Comparison of ENCODE assay signal across 1 cellular context in the genomic region with DNA sequence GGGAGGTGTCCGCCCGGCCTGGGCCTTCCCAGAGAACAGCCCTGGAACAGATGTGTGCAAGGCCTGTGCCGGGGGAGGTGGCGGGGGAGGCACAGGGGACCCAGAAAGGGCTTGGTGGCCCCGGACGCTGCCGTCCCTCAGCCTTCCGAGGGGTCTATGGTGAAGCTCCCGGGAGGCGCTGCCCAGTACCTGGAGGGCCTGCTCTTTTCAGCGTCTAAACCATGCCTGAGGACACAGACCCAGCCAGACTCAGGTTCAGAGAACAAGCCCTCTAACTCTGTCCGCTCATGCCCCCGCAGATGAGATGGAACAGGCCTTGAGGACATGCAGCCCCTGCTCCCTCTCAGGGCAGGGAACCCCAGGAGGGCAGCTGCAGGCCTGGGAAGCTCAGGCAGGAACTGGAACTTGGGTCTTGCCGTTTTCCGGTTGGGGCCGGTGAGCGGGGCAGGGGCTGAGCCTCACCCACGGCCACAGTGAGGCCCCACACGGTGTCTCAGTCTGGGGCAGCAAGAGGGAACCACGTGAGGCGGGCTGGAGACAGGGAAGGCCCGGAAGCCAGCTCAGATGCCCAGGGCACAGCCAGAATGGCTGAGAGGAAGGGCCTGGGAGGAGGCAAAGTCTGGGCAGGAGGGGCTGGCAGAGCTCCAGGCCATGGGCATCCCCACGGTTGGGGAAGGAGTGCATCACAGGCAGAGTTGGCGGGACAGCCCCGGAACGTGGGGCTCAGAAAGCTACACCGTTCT.
TF ChIP-seq lines count a peak whose summit lies in the region.

No MANE protein-coding gene starts in this region.

TF ChIP-seq in HepG2, 621 proteins besides CTCF, POLR2A, EP300 and RAD21 (continued from another document and continues in another):
- TF ChIP-seq, protein P1, sequence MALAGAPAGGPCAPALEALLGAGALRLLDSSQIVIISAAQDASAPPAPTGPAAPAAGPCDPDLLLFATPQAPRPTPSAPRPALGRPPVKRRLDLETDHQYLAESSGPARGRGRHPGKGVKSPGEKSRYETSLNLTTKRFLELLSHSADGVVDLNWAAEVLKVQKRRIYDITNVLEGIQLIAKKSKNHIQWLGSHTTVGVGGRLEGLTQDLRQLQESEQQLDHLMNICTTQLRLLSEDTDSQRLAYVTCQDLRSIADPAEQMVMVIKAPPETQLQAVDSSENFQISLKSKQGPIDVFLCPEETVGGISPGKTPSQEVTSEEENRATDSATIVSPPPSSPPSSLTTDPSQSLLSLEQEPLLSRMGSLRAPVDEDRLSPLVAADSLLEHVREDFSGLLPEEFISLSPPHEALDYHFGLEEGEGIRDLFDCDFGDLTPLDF (CRISPR knock-in tag; IDR thresholded peaks at IDR 0.05): no peak; the same call in 1 of the 2 replicates
- TF ChIP-seq ZNF256 (CRISPR knock-in tag; conservative IDR thresholded peaks at IDR 0.05) (0 out of 2 replicates have a peak, but pooled peaks have one; percentile 81), TCF7 (IDR thresholded peaks at IDR 0.05; ENCODE audit: low read depth) (no peak), MTF1 (CRISPR knock-in tag; IDR thresholded peaks at IDR 0.05) (no peak; the same call in 1 of the 2 replicates), ZNF629 (CRISPR knock-in tag; conservative IDR thresholded peaks at IDR 0.05) (0 out of 2 replicates have a peak, but pooled peaks have one; percentile 19), PHF21A (CRISPR knock-in tag; IDR thresholded peaks at IDR 0.05) (0 out of 2 replicates have a peak, but pooled peaks have one; percentile 31), ZBTB38 (CRISPR knock-in tag; IDR thresholded peaks at IDR 0.05) (peak; percentile 85), CCAR2 (optimal IDR thresholded peaks at IDR 0.05; ENCODE audit: low read depth, low read length) (peak; percentile 25), ZNF382 (CRISPR knock-in tag; IDR thresholded peaks at IDR 0.05; ENCODE audit: borderline replicate concordance) (no peak), JUND (CRISPR knock-in tag; IDR thresholded peaks at IDR 0.05) (peak; percentile 24), CCDC6 (CRISPR knock-in tag; IDR thresholded peaks at IDR 0.05) (peak; percentile 81), NKX3-1 (CRISPR knock-in tag; IDR thresholded peaks at IDR 0.05) (peak; percentile 63; the same call in 1 of the 2 replicates), BCL6 (CRISPR knock-in tag; IDR thresholded peaks at IDR 0.05) (no peak; the same call in 1 of the 2 replicates), BORCS8-MEF2B (CRISPR knock-in tag; IDR thresholded peaks at IDR 0.05) (peak; percentile 61), RORA (CRISPR knock-in tag; IDR thresholded peaks at IDR 0.05) (no peak), ZNF605 (CRISPR knock-in tag; IDR thresholded peaks at IDR 0.05) (no peak; the same call in 1 of the 2 replicates), KDM6A (CRISPR knock-in tag; IDR thresholded peaks at IDR 0.05; ENCODE audit: low read depth) (no peak), KMT2B (CRISPR knock-in tag; IDR thresholded peaks at IDR 0.05) (peak; percentile 76), ZNF230 (CRISPR knock-in tag; IDR thresholded peaks at IDR 0.05) (peak; percentile 83; the same call in 1 of the 2 replicates), MIXL1 (CRISPR knock-in tag; IDR thresholded peaks at IDR 0.05) (no peak; the same call in 1 of the 2 replicates), NFATC3 (CRISPR knock-in tag; IDR thresholded peaks at IDR 0.05) (peak; percentile 85; the same call in 1 of the 2 replicates), ZMYM3 (CRISPR knock-in tag; IDR thresholded peaks at IDR 0.05) (no peak), CHCHD3 (CRISPR knock-in tag; IDR thresholded peaks at IDR 0.05) (no peak), FOXK1 (CRISPR knock-in tag; IDR thresholded peaks at IDR 0.05; ENCODE audit: borderline replicate concordance, low read depth) (peak; percentile 13; the same call in 1 of the 2 replicates), TBL1XR1 (IDR thresholded peaks at IDR 0.05; ENCODE audit: borderline replicate concordance, low read length, partially characterized antibody) (no peak), ATF1 (CRISPR knock-in tag; IDR thresholded peaks at IDR 0.05) (no peak), U2AF2 (IDR thresholded peaks at IDR 0.05; ENCODE audit: low read depth, low read length) (0 out of 2 replicates have a peak, but pooled peaks have one; percentile 44), SP5 (CRISPR knock-in tag; IDR thresholded peaks at IDR 0.05; ENCODE audit: borderline replicate concordance, low read depth) (no peak; the same call in none of the 2 replicates), FOXM1 (CRISPR knock-in tag; IDR thresholded peaks at IDR 0.05) (no peak), ZNF816 (CRISPR knock-in tag; IDR thresholded peaks at IDR 0.05; ENCODE audit: borderline replicate concordance) (0 out of 2 replicates have a peak, but pooled peaks have one; percentile 50), ZFAT (CRISPR knock-in tag; conservative IDR thresholded peaks at IDR 0.05) (0 out of 2 replicates have a peak, but pooled peaks have one; percentile 34), SMC3 (IDR thresholded peaks at IDR 0.05; ENCODE audit: low read length) (no peak)
- TF ChIP-seq, protein P2, sequence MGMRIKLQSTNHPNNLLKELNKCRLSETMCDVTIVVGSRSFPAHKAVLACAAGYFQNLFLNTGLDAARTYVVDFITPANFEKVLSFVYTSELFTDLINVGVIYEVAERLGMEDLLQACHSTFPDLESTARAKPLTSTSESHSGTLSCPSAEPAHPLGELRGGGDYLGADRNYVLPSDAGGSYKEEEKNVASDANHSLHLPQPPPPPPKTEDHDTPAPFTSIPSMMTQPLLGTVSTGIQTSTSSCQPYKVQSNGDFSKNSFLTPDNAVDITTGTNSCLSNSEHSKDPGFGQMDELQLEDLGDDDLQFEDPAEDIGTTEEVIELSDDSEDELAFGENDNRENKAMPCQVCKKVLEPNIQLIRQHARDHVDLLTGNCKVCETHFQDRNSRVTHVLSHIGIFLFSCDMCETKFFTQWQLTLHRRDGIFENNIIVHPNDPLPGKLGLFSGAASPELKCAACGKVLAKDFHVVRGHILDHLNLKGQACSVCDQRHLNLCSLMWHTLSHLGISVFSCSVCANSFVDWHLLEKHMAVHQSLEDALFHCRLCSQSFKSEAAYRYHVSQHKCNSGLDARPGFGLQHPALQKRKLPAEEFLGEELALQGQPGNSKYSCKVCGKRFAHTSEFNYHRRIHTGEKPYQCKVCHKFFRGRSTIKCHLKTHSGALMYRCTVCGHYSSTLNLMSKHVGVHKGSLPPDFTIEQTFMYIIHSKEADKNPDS (CRISPR knock-in tag; IDR thresholded peaks at IDR 0.05): no peak; the same call in 1 of the 2 replicates
- TF ChIP-seq, protein P3, sequence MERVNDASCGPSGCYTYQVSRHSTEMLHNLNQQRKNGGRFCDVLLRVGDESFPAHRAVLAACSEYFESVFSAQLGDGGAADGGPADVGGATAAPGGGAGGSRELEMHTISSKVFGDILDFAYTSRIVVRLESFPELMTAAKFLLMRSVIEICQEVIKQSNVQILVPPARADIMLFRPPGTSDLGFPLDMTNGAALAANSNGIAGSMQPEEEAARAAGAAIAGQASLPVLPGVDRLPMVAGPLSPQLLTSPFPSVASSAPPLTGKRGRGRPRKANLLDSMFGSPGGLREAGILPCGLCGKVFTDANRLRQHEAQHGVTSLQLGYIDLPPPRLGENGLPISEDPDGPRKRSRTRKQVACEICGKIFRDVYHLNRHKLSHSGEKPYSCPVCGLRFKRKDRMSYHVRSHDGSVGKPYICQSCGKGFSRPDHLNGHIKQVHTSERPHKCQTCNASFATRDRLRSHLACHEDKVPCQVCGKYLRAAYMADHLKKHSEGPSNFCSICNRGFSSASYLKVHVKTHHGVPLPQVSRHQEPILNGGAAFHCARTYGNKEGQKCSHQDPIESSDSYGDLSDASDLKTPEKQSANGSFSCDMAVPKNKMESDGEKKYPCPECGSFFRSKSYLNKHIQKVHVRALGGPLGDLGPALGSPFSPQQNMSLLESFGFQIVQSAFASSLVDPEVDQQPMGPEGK (CRISPR knock-in tag; IDR thresholded peaks at IDR 0.05): 0 out of 2 replicates have a peak, but pooled peaks have one; percentile 32
- TF ChIP-seq, protein P4, sequence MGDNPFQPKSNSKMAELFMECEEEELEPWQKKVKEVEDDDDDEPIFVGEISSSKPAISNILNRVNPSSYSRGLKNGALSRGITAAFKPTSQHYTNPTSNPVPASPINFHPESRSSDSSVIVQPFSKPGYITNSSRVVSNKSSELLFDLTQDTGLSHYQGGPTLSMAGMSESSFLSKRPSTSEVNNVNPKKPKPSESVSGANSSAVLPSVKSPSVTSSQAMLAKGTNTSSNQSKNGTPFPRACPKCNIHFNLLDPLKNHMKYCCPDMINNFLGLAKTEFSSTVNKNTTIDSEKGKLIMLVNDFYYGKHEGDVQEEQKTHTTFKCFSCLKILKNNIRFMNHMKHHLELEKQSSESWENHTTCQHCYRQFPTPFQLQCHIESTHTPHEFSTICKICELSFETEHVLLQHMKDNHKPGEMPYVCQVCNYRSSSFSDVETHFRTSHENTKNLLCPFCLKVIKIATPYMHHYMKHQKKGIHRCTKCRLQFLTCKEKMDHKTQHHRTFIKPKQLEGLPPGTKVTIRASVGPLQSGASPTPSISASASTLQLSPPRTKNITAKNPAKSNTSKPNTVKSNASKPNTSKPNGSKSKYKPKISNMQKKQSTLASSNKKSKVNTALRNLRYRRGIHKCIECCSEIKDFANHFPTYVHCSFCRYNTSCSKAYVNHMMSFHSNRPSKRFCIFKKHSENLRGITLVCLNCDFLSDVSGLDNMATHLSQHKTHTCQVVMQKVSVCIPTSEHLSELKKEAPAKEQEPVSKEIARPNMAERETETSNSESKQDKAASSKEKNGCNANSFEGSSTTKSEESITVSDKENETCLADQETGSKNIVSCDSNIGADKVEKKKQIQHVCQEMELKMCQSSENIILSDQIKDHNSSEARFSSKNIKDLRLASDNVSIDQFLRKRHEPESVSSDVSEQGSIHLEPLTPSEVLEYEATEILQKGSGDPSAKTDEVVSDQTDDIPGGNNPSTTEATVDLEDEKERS (CRISPR knock-in tag; IDR thresholded peaks at IDR 0.05): 0 out of 2 replicates have a peak, but pooled peaks have one; percentile 8
- TF ChIP-seq, protein P5, sequence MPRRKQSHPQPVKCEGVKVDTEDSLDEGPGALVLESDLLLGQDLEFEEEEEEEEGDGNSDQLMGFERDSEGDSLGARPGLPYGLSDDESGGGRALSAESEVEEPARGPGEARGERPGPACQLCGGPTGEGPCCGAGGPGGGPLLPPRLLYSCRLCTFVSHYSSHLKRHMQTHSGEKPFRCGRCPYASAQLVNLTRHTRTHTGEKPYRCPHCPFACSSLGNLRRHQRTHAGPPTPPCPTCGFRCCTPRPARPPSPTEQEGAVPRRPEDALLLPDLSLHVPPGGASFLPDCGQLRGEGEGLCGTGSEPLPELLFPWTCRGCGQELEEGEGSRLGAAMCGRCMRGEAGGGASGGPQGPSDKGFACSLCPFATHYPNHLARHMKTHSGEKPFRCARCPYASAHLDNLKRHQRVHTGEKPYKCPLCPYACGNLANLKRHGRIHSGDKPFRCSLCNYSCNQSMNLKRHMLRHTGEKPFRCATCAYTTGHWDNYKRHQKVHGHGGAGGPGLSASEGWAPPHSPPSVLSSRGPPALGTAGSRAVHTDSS (CRISPR knock-in tag; conservative IDR thresholded peaks at IDR 0.05): no peak
- TF ChIP-seq, protein P6, sequence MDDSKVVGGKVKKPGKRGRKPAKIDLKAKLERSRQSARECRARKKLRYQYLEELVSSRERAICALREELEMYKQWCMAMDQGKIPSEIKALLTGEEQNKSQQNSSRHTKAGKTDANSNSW (CRISPR knock-in tag; IDR thresholded peaks at IDR 0.05; ENCODE audit: borderline replicate concordance): no peak
- TF ChIP-seq, protein P7, sequence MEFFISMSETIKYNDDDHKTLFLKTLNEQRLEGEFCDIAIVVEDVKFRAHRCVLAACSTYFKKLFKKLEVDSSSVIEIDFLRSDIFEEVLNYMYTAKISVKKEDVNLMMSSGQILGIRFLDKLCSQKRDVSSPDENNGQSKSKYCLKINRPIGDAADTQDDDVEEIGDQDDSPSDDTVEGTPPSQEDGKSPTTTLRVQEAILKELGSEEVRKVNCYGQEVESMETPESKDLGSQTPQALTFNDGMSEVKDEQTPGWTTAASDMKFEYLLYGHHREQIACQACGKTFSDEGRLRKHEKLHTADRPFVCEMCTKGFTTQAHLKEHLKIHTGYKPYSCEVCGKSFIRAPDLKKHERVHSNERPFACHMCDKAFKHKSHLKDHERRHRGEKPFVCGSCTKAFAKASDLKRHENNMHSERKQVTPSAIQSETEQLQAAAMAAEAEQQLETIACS (CRISPR knock-in tag; IDR thresholded peaks at IDR 0.05): peak; percentile 36; the same call in 1 of the 2 replicates
- TF ChIP-seq, protein P8, sequence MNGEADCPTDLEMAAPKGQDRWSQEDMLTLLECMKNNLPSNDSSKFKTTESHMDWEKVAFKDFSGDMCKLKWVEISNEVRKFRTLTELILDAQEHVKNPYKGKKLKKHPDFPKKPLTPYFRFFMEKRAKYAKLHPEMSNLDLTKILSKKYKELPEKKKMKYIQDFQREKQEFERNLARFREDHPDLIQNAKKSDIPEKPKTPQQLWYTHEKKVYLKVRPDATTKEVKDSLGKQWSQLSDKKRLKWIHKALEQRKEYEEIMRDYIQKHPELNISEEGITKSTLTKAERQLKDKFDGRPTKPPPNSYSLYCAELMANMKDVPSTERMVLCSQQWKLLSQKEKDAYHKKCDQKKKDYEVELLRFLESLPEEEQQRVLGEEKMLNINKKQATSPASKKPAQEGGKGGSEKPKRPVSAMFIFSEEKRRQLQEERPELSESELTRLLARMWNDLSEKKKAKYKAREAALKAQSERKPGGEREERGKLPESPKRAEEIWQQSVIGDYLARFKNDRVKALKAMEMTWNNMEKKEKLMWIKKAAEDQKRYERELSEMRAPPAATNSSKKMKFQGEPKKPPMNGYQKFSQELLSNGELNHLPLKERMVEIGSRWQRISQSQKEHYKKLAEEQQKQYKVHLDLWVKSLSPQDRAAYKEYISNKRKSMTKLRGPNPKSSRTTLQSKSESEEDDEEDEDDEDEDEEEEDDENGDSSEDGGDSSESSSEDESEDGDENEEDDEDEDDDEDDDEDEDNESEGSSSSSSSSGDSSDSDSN (CRISPR knock-in tag; IDR thresholded peaks at IDR 0.05): peak; percentile 55; the same call in 1 of the 2 replicates
- TF ChIP-seq, protein P9, sequence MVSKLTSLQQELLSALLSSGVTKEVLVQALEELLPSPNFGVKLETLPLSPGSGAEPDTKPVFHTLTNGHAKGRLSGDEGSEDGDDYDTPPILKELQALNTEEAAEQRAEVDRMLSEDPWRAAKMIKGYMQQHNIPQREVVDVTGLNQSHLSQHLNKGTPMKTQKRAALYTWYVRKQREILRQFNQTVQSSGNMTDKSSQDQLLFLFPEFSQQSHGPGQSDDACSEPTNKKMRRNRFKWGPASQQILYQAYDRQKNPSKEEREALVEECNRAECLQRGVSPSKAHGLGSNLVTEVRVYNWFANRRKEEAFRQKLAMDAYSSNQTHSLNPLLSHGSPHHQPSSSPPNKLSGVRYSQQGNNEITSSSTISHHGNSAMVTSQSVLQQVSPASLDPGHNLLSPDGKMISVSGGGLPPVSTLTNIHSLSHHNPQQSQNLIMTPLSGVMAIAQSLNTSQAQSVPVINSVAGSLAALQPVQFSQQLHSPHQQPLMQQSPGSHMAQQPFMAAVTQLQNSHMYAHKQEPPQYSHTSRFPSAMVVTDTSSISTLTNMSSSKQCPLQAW (CRISPR knock-in tag; IDR thresholded peaks at IDR 0.05): peak; percentile 68
- TF ChIP-seq, protein P10, sequence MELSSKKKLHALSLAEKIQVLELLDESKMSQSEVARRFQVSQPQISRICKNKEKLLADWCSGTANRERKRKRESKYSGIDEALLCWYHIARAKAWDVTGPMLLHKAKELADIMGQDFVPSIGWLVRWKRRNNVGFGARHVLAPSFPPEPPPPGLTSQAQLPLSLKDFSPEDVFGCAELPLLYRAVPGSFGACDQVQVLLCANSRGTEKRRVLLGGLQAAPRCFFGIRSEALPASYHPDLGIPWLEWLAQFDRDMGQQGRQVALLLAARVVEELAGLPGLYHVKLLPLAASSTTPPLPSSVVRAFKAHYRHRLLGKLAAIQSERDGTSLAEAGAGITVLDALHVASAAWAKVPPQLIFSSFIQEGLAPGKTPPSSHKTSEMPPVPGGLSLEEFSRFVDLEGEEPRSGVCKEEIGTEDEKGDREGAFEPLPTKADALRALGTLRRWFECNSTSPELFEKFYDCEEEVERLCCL (CRISPR knock-in tag; IDR thresholded peaks at IDR 0.05; ENCODE audit: borderline replicate concordance): peak; percentile 13; the same call in 1 of the 2 replicates
